8 cellular contexts compared by ENCODE assay signal in the genomic region with DNA sequence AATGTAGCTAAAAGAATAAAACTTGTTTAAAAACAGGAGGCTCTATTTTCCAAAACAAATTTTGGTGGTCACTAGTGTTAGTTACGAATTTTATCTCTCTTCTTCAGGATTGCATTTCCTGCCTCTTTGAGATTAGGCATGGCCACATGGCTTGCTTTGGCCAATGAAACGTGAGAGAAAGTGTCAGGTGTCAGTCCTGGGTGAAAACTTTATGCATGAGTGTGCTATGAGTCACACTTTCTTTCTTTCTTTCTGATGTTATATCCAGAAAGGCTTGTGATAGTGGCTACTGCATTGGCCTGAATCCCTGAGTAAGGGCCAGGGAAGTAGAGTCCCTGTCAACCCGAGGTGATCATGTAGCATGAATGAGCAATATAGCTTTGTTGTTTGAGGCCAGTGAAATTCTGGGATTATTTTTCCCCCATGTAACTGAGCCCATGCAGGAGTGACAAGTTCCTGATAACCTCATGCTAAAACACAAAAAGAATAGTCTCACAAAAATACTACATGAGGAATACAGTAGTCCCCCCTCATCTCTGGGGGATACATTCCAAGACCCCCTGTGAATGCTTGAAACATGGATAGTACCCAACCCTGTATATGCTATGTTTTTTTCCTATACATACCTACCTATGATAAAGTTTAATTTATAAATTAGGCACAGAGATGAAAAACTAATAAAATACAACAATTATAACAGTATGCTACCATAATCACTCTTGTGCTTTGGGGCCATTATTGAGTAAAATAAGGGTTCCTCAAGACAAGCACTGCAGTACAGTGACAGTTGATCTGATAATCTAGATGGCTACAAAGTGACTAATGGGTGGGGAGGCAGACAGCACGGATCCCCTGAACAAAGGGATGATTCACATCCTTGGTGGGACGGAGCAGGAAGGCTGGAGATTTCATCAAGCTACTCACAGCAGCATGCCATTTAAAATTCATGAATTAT.
A peak's percentile ranks its signal among the peaks of the same experiment; 100 is the strongest.
DNase-seq lines count a peak whose midpoint lies in the region; ATAC-seq, FAIRE-seq and TF ChIP-seq lines count a peak whose summit lies in the region.

No MANE protein-coding gene starts in this region.

- DNase-seq in AG04449 (ENCODE audit: low read depth, low spot score) (peak; percentile 44), SK-N-SH (no peak), fibroblast of the aortic adventitia (ENCODE audit: low read depth) (peak; percentile 82), ascending aorta (ENCODE audit: low spot score in 2 of 2) (no peak), D721Med (ENCODE audit: insufficient read length, low spot score) (no peak), glutamatergic neuron (no peak)

- FAIRE-seq in D721Med (lab: Jason Lieb, UNC), result no peak

- H3K27ac Mint-ChIP-seq in glutamatergic neuron (ENCODE audit: unreplicated experiment), result no peak overlapping the region

- TF ChIP-seq CTCF in AG04449 (IDR thresholded peaks at IDR 0.05; ENCODE audit: insufficient read depth, low read length, missing control alignments) (no peak), SK-N-SH (IDR thresholded peaks at IDR 0.05) (no peak), fibroblast of the aortic adventitia (IDR thresholded peaks at IDR 0.05; ENCODE audit: insufficient read depth, low read length) (no peak), ascending aorta (IDR thresholded peaks at IDR 0.05) (no peak), D721Med (IDR thresholded peaks at IDR 0.05; ENCODE audit: insufficient read depth, missing control alignments) (no peak), glutamatergic neuron (IDR thresholded peaks at IDR 0.05; ENCODE audit: partially characterized antibody, unreplicated experiment) (no peak)

- WGBS in SK-N-SH (ENCODE audit: low lambda C conversion rate), result 11% methylated on average over 5 of the region's 5 CpGs

- no peaks in the 10 kb centered on the region for H3K9me2 ChIP-seq in SK-N-SH

- H3K4me1 ChIP-seq in SK-N-SH (ENCODE audit: control insufficient read depth in 1 of 2, insufficient read depth in 2 of 2, low read depth in 1 of 2, low read length in 1 of 2) (peaks cover 19 to 35% of the 10 kb centered on the region in 2 experiments), ascending aorta (peaks cover 0 to 4% of the 10 kb centered on the region in 2 donors)

- peaks cover 3% of the 10 kb centered on the region for H3K27me3 Mint-ChIP-seq in glutamatergic neuron (ENCODE audit: unreplicated experiment)

- H3K9me3 ChIP-seq in SK-N-SH, result peaks cover 3% of the 10 kb centered on the region; the same call in 1 of the 2 replicates
- no peaks in the 10 kb centered on the region for H3K9me3 ChIP-seq in ascending aorta

- POLR2A ChIA-PET in AG04449 (lab: Yijun Ruan, JAX), result interaction anchor here (1.8 kb wide), 1 partner anchor 80 kb away, joined by 3 read pairs; no protein-coding TSS in a partner anchor
- POLR2A ChIA-PET in SK-N-SH (lab: Yijun Ruan, JAX), result no interaction called here

- intact Hi-C loops in ascending aorta (cut with DNase I), result no loop called here

- CTCF ChIA-PET in AG04449 (lab: Yijun Ruan, JAX) (interaction anchor here (1.4 to 2.7 kb wide), 4 partner anchors 24 to 315 kb away, joined by 3 to 9 read pairs (median 6); no protein-coding TSS in a partner anchor), SK-N-SH (lab: Yijun Ruan, JAX) (interaction anchor here (0.6 to 2.1 kb wide), 5 partner anchors 14 to 271 kb away, joined by 3 to 8 read pairs (median 6); no protein-coding TSS in a partner anchor)

- TF ChIP-seq RAD21 in SK-N-SH (IDR thresholded peaks at IDR 0.05; ENCODE audit: low read length), result no peak

- ATAC-seq in GM19035 (IDR thresholded peaks at IDR 0.05; ENCODE audit: unreplicated experiment) (peak; percentile 60), HG03342 (IDR thresholded peaks at IDR 0.05; ENCODE audit: unreplicated experiment) (peak; percentile 58)

- H3K4me3 ChIP-seq in AG04449 (ENCODE audit: low read depth, low read length) (no peak overlapping the region), SK-N-SH (ENCODE audit: low read depth in 2 of 2, low read length in 1 of 2) (no peak overlapping the region), fibroblast of the aortic adventitia (ENCODE audit: low read depth, low read length) (no peak overlapping the region), ascending aorta (no peak overlapping the region)

- H3F3A ChIP-seq in SK-N-SH (replicated peaks; ENCODE audit: insufficient read depth), result peaks cover 60% of the 10 kb centered on the region

- peaks cover 1% of the 10 kb centered on the region for H3K4me1 Mint-ChIP-seq in glutamatergic neuron (ENCODE audit: low read depth, unreplicated experiment)

- no peak overlapping the region for H3K4me3 Mint-ChIP-seq in glutamatergic neuron (ENCODE audit: unreplicated experiment)

- peak overlapping the region; percentile 52 for H3K4me2 ChIP-seq in SK-N-SH

- H3K9me3 Mint-ChIP-seq in glutamatergic neuron (ENCODE audit: unreplicated experiment), result peaks cover 2% of the 10 kb centered on the region

- no peaks in the 10 kb centered on the region for H3K36me3 Mint-ChIP-seq in glutamatergic neuron (ENCODE audit: unreplicated experiment)

- H2AFZ ChIP-seq in SK-N-SH (ENCODE audit: low read depth), result no peak overlapping the region

- H3K27ac ChIP-seq in SK-N-SH (ENCODE audit: low read depth in 2 of 2, low read length in 1 of 2) (peak overlapping the region; percentile 75 to 99), ascending aorta (no peak overlapping the region)

- peak overlapping the region; percentile 65; the same call in 1 of the 2 replicates for H3K9ac ChIP-seq in SK-N-SH

- H3K27me3 ChIP-seq in SK-N-SH (ENCODE audit: insufficient read depth) (no peaks in the 10 kb centered on the region), ascending aorta (no peaks in the 10 kb centered on the region)

- no peaks in the 10 kb centered on the region for H3K79me2 ChIP-seq in SK-N-SH (ENCODE audit: insufficient read depth)

- no peaks in the 10 kb centered on the region for H4K20me1 ChIP-seq in SK-N-SH (ENCODE audit: insufficient read depth)

- TF ChIP-seq EP300 in SK-N-SH (IDR thresholded peaks at IDR 0.05; ENCODE audit: borderline replicate concordance in 1 of 2, low read depth in 1 of 2, low read length in 1 of 2), result peak; percentile 35 to 99; a peak in 3 of 4 replicates

- no peaks in the 10 kb centered on the region for H3K36me3 ChIP-seq in SK-N-SH (replicated peaks in 1 of 2; ENCODE audit: control insufficient read depth in 1 of 2, insufficient read depth in 2 of 2, low read length in 1 of 2)
- no peaks in the 10 kb centered on the region for H3K36me3 ChIP-seq in ascending aorta

TF ChIP-seq in SK-N-SH, 30 proteins besides CTCF, POLR2A, EP300 and RAD21 (continues in another document):
- TF ChIP-seq, protein P1, sequence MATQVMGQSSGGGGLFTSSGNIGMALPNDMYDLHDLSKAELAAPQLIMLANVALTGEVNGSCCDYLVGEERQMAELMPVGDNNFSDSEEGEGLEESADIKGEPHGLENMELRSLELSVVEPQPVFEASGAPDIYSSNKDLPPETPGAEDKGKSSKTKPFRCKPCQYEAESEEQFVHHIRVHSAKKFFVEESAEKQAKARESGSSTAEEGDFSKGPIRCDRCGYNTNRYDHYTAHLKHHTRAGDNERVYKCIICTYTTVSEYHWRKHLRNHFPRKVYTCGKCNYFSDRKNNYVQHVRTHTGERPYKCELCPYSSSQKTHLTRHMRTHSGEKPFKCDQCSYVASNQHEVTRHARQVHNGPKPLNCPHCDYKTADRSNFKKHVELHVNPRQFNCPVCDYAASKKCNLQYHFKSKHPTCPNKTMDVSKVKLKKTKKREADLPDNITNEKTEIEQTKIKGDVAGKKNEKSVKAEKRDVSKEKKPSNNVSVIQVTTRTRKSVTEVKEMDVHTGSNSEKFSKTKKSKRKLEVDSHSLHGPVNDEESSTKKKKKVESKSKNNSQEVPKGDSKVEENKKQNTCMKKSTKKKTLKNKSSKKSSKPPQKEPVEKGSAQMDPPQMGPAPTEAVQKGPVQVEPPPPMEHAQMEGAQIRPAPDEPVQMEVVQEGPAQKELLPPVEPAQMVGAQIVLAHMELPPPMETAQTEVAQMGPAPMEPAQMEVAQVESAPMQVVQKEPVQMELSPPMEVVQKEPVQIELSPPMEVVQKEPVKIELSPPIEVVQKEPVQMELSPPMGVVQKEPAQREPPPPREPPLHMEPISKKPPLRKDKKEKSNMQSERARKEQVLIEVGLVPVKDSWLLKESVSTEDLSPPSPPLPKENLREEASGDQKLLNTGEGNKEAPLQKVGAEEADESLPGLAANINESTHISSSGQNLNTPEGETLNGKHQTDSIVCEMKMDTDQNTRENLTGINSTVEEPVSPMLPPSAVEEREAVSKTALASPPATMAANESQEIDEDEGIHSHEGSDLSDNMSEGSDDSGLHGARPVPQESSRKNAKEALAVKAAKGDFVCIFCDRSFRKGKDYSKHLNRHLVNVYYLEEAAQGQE (IDR thresholded peaks at IDR 0.05; ENCODE audit: low read depth, low read length), result peak; percentile 69
- TF ChIP-seq FOSL2 (IDR thresholded peaks at IDR 0.05; ENCODE audit: borderline replicate concordance, low read depth) (peak; percentile 99), NRF1 (IDR thresholded peaks at IDR 0.05; ENCODE audit: low read depth, low read length) (no peak), TCF12 (IDR thresholded peaks at IDR 0.05) (peak; percentile 95), JUND (IDR thresholded peaks at IDR 0.05) (peak; percentile 100), RXRA (IDR thresholded peaks at IDR 0.05; ENCODE audit: borderline replicate concordance, low read depth) (peak; percentile 79; the same call in 1 of the 2 replicates), ELF1 (IDR thresholded peaks at IDR 0.05) (peak; percentile 28; the same call in 1 of the 2 replicates), FOXM1 (IDR thresholded peaks at IDR 0.05; ENCODE audit: low read depth) (peak; percentile 97), YY1 (IDR thresholded peaks at IDR 0.05; ENCODE audit: low read depth) (no peak; the same call in 1 of the 2 replicates)
- TF ChIP-seq, protein P2, sequence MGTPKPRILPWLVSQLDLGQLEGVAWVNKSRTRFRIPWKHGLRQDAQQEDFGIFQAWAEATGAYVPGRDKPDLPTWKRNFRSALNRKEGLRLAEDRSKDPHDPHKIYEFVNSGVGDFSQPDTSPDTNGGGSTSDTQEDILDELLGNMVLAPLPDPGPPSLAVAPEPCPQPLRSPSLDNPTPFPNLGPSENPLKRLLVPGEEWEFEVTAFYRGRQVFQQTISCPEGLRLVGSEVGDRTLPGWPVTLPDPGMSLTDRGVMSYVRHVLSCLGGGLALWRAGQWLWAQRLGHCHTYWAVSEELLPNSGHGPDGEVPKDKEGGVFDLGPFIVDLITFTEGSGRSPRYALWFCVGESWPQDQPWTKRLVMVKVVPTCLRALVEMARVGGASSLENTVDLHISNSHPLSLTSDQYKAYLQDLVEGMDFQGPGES (IDR thresholded peaks at IDR 0.05; ENCODE audit: low read depth, low read length), result 0 out of 2 replicates have a peak, but pooled peaks have one; percentile 25
- TF ChIP-seq, protein P3, sequence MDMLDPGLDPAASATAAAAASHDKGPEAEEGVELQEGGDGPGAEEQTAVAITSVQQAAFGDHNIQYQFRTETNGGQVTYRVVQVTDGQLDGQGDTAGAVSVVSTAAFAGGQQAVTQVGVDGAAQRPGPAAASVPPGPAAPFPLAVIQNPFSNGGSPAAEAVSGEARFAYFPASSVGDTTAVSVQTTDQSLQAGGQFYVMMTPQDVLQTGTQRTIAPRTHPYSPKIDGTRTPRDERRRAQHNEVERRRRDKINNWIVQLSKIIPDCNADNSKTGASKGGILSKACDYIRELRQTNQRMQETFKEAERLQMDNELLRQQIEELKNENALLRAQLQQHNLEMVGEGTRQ (IDR thresholded peaks at IDR 0.05; ENCODE audit: borderline replicate concordance, low read depth, low read length), result peak; percentile 73

Comparison
In these comparisons a context has a peak if more than half of its experiments do, and no peak if none do; other contexts are left out.
1. DNase-seq: peak in AG04449 (single experiment) and fibroblast of the aortic adventitia (single experiment); none in SK-N-SH (single experiment), ascending aorta (0 of 2), D721Med (single experiment) and glutamatergic neuron (single experiment).
2. H3K27ac ChIP-seq: peak in SK-N-SH (2 of 2); none in ascending aorta (0 of 2).